ENCODE assay signal across 8 cellular contexts in genomic region chr2:64454316-64455030, GRCh38. TPM values are rescaled to one million over a fixed set of nuclear protein-coding genes. Genes with fewer than 3 reads are reported as not detected.
A peak's percentile ranks its signal among the peaks of the same experiment; 100 is the strongest.
DNase-seq lines count a peak whose midpoint lies in the region; ATAC-seq and TF ChIP-seq lines count a peak whose summit lies in the region.

No MANE protein-coding gene starts in this region.

- peak; percentile 70 for ATAC-seq in GM21423 (IDR thresholded peaks at IDR 0.05; ENCODE audit: unreplicated experiment)

- H3K9me2 ChIP-seq in DOHH2 (replicated peaks; ENCODE audit: control insufficient read depth, low read length) = no peaks in the 10 kb centered on the region

- H3K4me3 ChIP-seq in DOHH2 (ENCODE audit: low read length) = peak overlapping the region; percentile 76
- peak overlapping the region; percentile 59 for H3K4me3 ChIP-seq in WI38 (ENCODE audit: low read depth, low read length)
- H3K4me3 ChIP-seq in breast epithelium = peak overlapping the region; percentile 72 to 83 (median 83)
- peak overlapping the region; percentile 64 to 87 (median 83) for H3K4me3 ChIP-seq in skin epidermis

- H3F3A ChIP-seq in DOHH2 (ENCODE audit: control insufficient read depth, insufficient read depth) = 0 out of 2 replicates have a peak, but pooled peaks cover 3% of the 10 kb centered on the region

- H3K36me3 ChIP-seq in DOHH2 (ENCODE audit: control insufficient read depth, low read length) = no peaks in the 10 kb centered on the region
- no peaks in the 10 kb centered on the region for H3K36me3 ChIP-seq in breast epithelium

- H3K4me1 ChIP-seq in DOHH2 (ENCODE audit: control insufficient read depth, low read length) (peaks cover 11% of the 10 kb centered on the region), breast epithelium (no peaks in the 10 kb centered on the region)

- TF ChIP-seq POLR2A in breast epithelium (IDR thresholded peaks at IDR 0.05) = no peak

- H3K9me3 ChIP-seq in DOHH2 (ENCODE audit: control insufficient read depth, insufficient read depth, low read length) = no peaks in the 10 kb centered on the region
- H3K9me3 ChIP-seq in breast epithelium = no peaks in the 10 kb centered on the region

- TF ChIP-seq CTCF in DOHH2 (IDR thresholded peaks at IDR 0.05; ENCODE audit: low read depth, low read length, poor library complexity, severe bottlenecking) = no peak
- no peak for TF ChIP-seq CTCF in WI38 (IDR thresholded peaks at IDR 0.05; ENCODE audit: low read depth, low read length)
- TF ChIP-seq CTCF in breast epithelium (IDR thresholded peaks at IDR 0.05) = no peak

- H3K27me3 ChIP-seq in DOHH2 (ENCODE audit: control insufficient read depth, low read length) = peaks cover 3% of the 10 kb centered on the region; the same call in 1 of the 2 replicates
- H3K27me3 ChIP-seq in breast epithelium = no peaks in the 10 kb centered on the region

- intact Hi-C loops in breast epithelium (cut with DNase I; ENCODE audit: low total_unique reads) = no loop called here

- H3K79me2 ChIP-seq in DOHH2 (ENCODE audit: control insufficient read depth, low read length) = no peaks in the 10 kb centered on the region

- no peak overlapping the region for H3K27ac ChIP-seq in DOHH2 (ENCODE audit: low read depth, low read length)
- H3K27ac ChIP-seq in breast epithelium = peak overlapping the region; percentile 97 to 99
- H3K27ac ChIP-seq in skin epidermis = peak overlapping the region; percentile 72 to 98 (median 93)

- peak overlapping the region; percentile 76 for H3K4me2 ChIP-seq in DOHH2 (ENCODE audit: low read length)

- H4K20me1 ChIP-seq in DOHH2 (ENCODE audit: control insufficient read depth, insufficient read depth, low read depth, low read length) = no peaks in the 10 kb centered on the region

- DNase-seq in HuH-7 (ENCODE audit: low spot score) (peak; percentile 83), breast epithelium (ENCODE audit: low spot score in 2 of 2) (peak; percentile 35 to 56), iPS-NIHi11 (ENCODE audit: low spot score) (peak; percentile 92), MV-4-11 (lab: John Stamatoyannopoulos, UW) (no peak)

RNA-seq across cellular contexts. Expression of gene LGALSL, which starts 0.5 kb away (rescaled TPM):
- total RNA-seq in breast epithelium = 10 to 100 TPM in 2 of 3 donors, 1 to 10 TPM in 1; 9.4 to 16.7 (median 16.5) TPM
